8 cellular contexts compared by ENCODE assay signal in the genomic region with DNA sequence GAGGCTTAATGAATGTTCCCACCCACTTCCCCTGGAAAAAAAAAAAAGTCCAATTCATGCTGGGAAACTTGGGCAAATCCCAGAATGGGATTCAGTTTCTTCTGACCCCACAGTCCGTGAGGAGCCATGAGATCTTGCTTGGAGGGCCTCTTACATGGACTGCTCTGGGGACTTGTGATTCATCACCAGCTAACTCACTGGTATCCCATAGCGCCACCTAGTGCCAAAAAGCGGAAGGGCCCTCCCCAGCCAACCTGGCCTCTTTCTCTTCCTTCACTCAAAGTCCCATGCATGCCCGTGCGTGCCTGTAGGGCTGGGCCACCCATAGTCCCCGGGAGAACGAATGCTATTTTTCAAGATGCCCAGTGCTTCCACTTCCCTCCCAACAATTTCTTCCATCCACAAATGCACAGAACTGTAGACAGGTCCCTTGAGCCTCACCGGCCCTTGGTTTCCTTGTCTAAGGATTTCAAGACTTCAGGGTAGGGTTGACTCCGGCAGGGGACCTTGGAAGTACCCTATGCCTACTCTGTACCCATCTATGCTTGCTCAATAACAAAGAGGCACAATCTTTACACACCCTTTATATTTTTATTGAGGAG. TPM values are rescaled to one million over a fixed set of nuclear protein-coding genes. Genes with fewer than 3 reads are reported as not detected.
DNase-seq lines count a peak whose midpoint lies in the region; ATAC-seq, FAIRE-seq and TF ChIP-seq lines count a peak whose summit lies in the region.

No MANE protein-coding gene starts in this region.

- no peak overlapping the region for H2BK5ac ChIP-seq in H9 (ENCODE audit: insufficient read length, low read length)

- no peak overlapping the region for H3K56ac ChIP-seq in H9 (ENCODE audit: insufficient read length, low read depth, low read length)

- no peak overlapping the region for H2AFZ ChIP-seq in H9 (ENCODE audit: low read length)
- H2AFZ ChIP-seq in SU-DHL-6 (ENCODE audit: low read depth, low read length, severe bottlenecking) = no peak overlapping the region

- H3K9ac ChIP-seq in H9 (ENCODE audit: extremely low read depth, insufficient read length, low read length) = no peak overlapping the region
- no peak overlapping the region for H3K9ac ChIP-seq in SU-DHL-6 (ENCODE audit: low read length)

- H3K79me1 ChIP-seq in H9 (ENCODE audit: insufficient read depth, low read depth, low read length, poor library complexity, severe bottlenecking) = no peaks in the 10 kb centered on the region

- no peak overlapping the region for H3K14ac ChIP-seq in H9 (ENCODE audit: insufficient read depth, low read length)

- no peak overlapping the region for H3K4me2 ChIP-seq in H9 (ENCODE audit: insufficient read depth, insufficient read length, low read length)
- no peak overlapping the region for H3K4me2 ChIP-seq in SU-DHL-6 (ENCODE audit: low read depth, low read length, poor library complexity, severe bottlenecking)

- H3K4me1 Mint-ChIP-seq in H9 = peaks cover 33 to 36% of the 10 kb centered on the region in 2 experiments

- peaks cover 13% of the 10 kb centered on the region; the same call in 1 of the 2 replicates for H3K27me3 ChIP-seq in H9 (ENCODE audit: insufficient read depth, low read length)
- H3K27me3 ChIP-seq in SU-DHL-6 (ENCODE audit: low read length) = no peaks in the 10 kb centered on the region
- H3K27me3 ChIP-seq in psoas muscle (ENCODE audit: insufficient read depth in 3 of 3, low read length in 2 of 3) = peaks cover 0 to 48% (median 0%) of the 10 kb centered on the region in 3 donors

- no peak overlapping the region for H4K5ac ChIP-seq in H9 (ENCODE audit: insufficient read length, low read depth, low read length)

- no peak overlapping the region for H4K8ac ChIP-seq in H9 (replicated peaks; ENCODE audit: insufficient read length, low read depth, low read length)

- peak; percentile 79 for TF ChIP-seq CTCF in H9 (conservative IDR thresholded peaks at IDR 0.05)
- peak; percentile 41 for TF ChIP-seq CTCF in SU-DHL-6 (IDR thresholded peaks at IDR 0.05; ENCODE audit: insufficient read depth, low read length, poor library complexity, severe bottlenecking)
- peak; percentile 80 for TF ChIP-seq CTCF in psoas muscle (IDR thresholded peaks at IDR 0.05)

- H3F3A ChIP-seq in SU-DHL-6 (ENCODE audit: insufficient read depth) = no peaks in the 10 kb centered on the region

- intact Hi-C loops in cardiac septum (cut with DNase I) (loop anchor here (2.0 to 10.0 kb wide), 3 partner anchors 108 to 212 kb away; partner anchors contain the start of gene NHSL2), psoas muscle (cut with DNase I) (loop anchor here (1.0 to 5.0 kb wide), 3 partner anchors 108 to 216 kb away; partner anchors contain the start of gene NHSL2 (in 1 of the 2))

- H4K20me1 ChIP-seq in H9 (ENCODE audit: control insufficient read depth, insufficient read depth, insufficient read length) = no peaks in the 10 kb centered on the region
- no peaks in the 10 kb centered on the region for H4K20me1 ChIP-seq in SU-DHL-6 (ENCODE audit: low read depth, low read length)

- no peak overlapping the region for H3K4me3 ChIP-seq in SU-DHL-6 (ENCODE audit: insufficient read depth, low read length, poor library complexity, severe bottlenecking)
- no peak overlapping the region for H3K4me3 ChIP-seq in psoas muscle

- H3K4me3 Mint-ChIP-seq in H9 = no peak overlapping the region; a peak in 1 of 5 replicates

- H3K27ac Mint-ChIP-seq in H9 = no peak overlapping the region

- no peaks in the 10 kb centered on the region for H3K23me2 ChIP-seq in H9 (ENCODE audit: insufficient read length, low read depth, low read length, poor library complexity, severe bottlenecking)

- no peak overlapping the region for H3K23ac ChIP-seq in H9 (ENCODE audit: insufficient read length, low read depth, low read length)

- no peak overlapping the region for H2BK20ac ChIP-seq in H9 (ENCODE audit: low read depth, low read length, poor library complexity, severe bottlenecking)

- no peak for FAIRE-seq in urothelium cell line (lab: Jason Lieb, UNC)

- DNase-seq in GDM1 (lab: John Stamatoyannopoulos, UW) (peak; percentile 76), H9 (peak; percentile 83), NCI-H1105 (lab: John Stamatoyannopoulos, UW) (peak; percentile 44), cardiac septum (ENCODE audit: low spot score) (peak; percentile 92), psoas muscle (peak; percentile 83 to 89), urothelium cell line (ENCODE audit: low spot score) (peak; percentile 78)
- peak; percentile 45 for DNase-seq in activated naive CD8-positive, alpha-beta T cell treated with anti-CD3 and anti-CD28 coated beads, Interleukin-2, amount 50 U/mL, for 16 hours (ENCODE audit: low read depth, low spot score)

- ATAC-seq in psoas muscle = peak; percentile 88 to 93 (median 90)

- no peak overlapping the region for H3K18ac ChIP-seq in H9 (ENCODE audit: insufficient read length, low read depth, low read length)

- H3K36me3 Mint-ChIP-seq in H9 (ENCODE audit: insufficient read depth in 1 of 3, low read depth in 3 of 3) = peaks cover 15 to 17% (median 16%) of the 10 kb centered on the region in 3 experiments; a peak in 6 of 7 replicates

- no peak overlapping the region for H4K91ac ChIP-seq in H9 (ENCODE audit: insufficient read length, low read depth, low read length)

- H3K27ac ChIP-seq in H9 (ENCODE audit: insufficient read length, low read depth, low read length) (no peak overlapping the region), SU-DHL-6 (ENCODE audit: low read depth, low read length) (no peak overlapping the region), psoas muscle (peak overlapping the region; percentile 41)

- H2BK12ac ChIP-seq in H9 (ENCODE audit: insufficient read length, low read depth, low read length) = no peak overlapping the region

- peaks cover 74 to 75% of the 10 kb centered on the region in 2 experiments for H3K9me3 Mint-ChIP-seq in H9

- H3K27me3 Mint-ChIP-seq in H9 (ENCODE audit: low read depth) = peaks cover 44% of the 10 kb centered on the region

- H3K9me2 ChIP-seq in SU-DHL-6 (replicated peaks; ENCODE audit: insufficient read depth, low read length) = no peaks in the 10 kb centered on the region

- H3K4me1 ChIP-seq in H9 (ENCODE audit: insufficient read depth, low read length) (peaks cover 4% of the 10 kb centered on the region; the same call in 1 of the 2 replicates), psoas muscle (peaks cover 3% of the 10 kb centered on the region)

- H2BK15ac ChIP-seq in H9 (ENCODE audit: low read depth, low read length) = no peak overlapping the region

- no peak overlapping the region for H2BK120ac ChIP-seq in H9 (ENCODE audit: low read depth, low read length, poor library complexity, severe bottlenecking)

- H2AK5ac ChIP-seq in H9 (ENCODE audit: insufficient read length, low read length) = no peak overlapping the region

- no CpG with 5 or more reads among the region's 9 CpGs for WGBS in H9 (ENCODE audit: extremely low coverage, insufficient read length, low lambda C conversion rate)
- 18 to 19% (median 19%) methylated on average over 9 of the region's 9 CpGs for WGBS in psoas muscle, 3 donors

- peaks cover 33% of the 10 kb centered on the region for H3K9me3 ChIP-seq in H9 (ENCODE audit: control insufficient read depth, low read depth, low read length)
- no peaks in the 10 kb centered on the region for H3K9me3 ChIP-seq in SU-DHL-6 (ENCODE audit: insufficient read depth, low read length)
- no peaks in the 10 kb centered on the region for H3K9me3 ChIP-seq in psoas muscle

- H3K4ac ChIP-seq in H9 (ENCODE audit: low read depth, low read length) = no peak overlapping the region

- no peaks in the 10 kb centered on the region for H3K36me3 ChIP-seq in SU-DHL-6 (ENCODE audit: low read length)
- no peaks in the 10 kb centered on the region for H3K36me3 ChIP-seq in psoas muscle (ENCODE audit: insufficient read depth in 1 of 2, low read depth in 1 of 2)

- no peaks in the 10 kb centered on the region for H3K79me2 ChIP-seq in H9 (ENCODE audit: insufficient read depth, low read length)
- H3K79me2 ChIP-seq in SU-DHL-6 (ENCODE audit: insufficient read depth, low read length) = no peaks in the 10 kb centered on the region

- no peak overlapping the region for H3T11ph ChIP-seq in H9 (ENCODE audit: low read length)

RNA-seq across cellular contexts. Expression of gene RTL5, which starts 5.1 kb away (rescaled TPM):
- total RNA-seq in H9 (2021) (1.1 and 1.2 TPM in 2 replicates), cardiac septum (6.3 TPM), psoas muscle (1 to 10 TPM in 3 of 4 donors, under 1 TPM in 1; 0.91 to 2.2 (median 1.3) TPM)
- polyA plus RNA-seq in psoas muscle = under 1 TPM; 0.37 to 0.66 (median 0.48) TPM

RNA-seq across cellular contexts. Expression of gene PIN4, which starts 54.9 kb away (rescaled TPM):
- total RNA-seq in H9 (2021) = 15.6 and 16.3 TPM in 2 replicates
- total RNA-seq in cardiac septum = 8.5 TPM
- total RNA-seq in psoas muscle = 1 to 10 TPM; 8.3 to 8.9 (median 8.6) TPM
- 10 to 100 TPM; 11.0 to 19.3 (median 12.1) TPM for polyA plus RNA-seq in psoas muscle
